18 cellular contexts compared by ENCODE assay signal in the genomic region with DNA sequence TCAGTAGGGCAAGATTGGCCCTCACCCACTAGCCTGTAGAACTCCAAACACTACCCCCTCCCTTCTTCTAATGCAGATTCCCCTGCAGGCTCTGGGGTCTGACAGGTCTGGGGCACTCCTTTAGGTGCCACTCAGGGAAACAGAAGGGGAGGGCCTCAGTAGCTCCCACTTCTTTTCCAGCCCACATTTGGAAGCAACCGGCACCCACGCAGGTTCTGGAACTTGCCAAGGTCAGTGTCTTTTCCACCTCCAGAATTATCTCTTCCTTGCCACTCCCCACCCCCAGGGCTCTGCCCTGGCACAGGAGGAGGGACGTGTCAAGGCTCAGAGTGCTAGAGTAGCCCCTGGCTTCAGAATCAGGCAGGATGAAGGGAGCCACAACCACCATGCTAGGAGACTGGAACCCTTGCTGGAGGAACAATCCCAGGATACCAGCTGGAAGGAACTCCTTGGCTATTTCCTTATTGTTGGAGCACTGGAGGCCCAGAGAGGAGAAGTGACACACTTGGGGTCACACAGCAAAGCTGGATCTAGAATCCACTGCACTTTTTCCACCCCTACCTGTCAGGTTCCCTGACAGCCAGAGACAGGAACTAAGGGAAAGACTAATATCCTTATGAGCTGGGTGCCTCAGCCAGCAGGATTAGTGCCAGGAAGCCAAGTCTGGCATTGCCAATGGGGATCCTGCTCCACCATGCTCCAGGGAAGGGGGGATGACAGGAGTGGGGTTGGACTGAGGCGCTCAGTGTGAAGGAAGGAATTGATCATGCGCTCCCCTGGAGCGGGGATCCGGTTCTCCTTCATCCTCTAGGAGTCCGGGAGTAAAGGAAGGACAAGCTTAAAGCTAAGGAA. TPM values are rescaled to one million over a fixed set of nuclear protein-coding genes. Genes with fewer than 3 reads are reported as not detected.
A peak's percentile ranks its signal among the peaks of the same experiment; 100 is the strongest.
DNase-seq lines count a peak whose midpoint lies in the region; FAIRE-seq and TF ChIP-seq lines count a peak whose summit lies in the region.
"Had no signal": no experiment of that assay in that cellular context is flagged by ENCODE, and none has a peak within 500 bp of the region (broad histone marks: within the 10 kb centered on the region; RNA-seq: fewer than 3 reads in every experiment).

No MANE protein-coding gene starts in this region.

- H3K23ac ChIP-seq in H1 (ENCODE audit: insufficient read length) (no peak overlapping the region), mesenchymal stem cell (ENCODE audit: low read length in 2 of 2) (no peak overlapping the region)

- H3K4me1 ChIP-seq in HEK293 (ENCODE audit: control insufficient read depth, insufficient read depth, low read length) (peaks cover 3% of the 10 kb centered on the region; the same call in 1 of the 2 replicates), H1 (replicated peaks in 1 of 4; ENCODE audit: control insufficient read depth in 3 of 4, insufficient read depth in 4 of 4, low read length in 3 of 4) (peaks cover 8 to 27% (median 18%) of the 10 kb centered on the region in 4 experiments), mesenchymal stem cell (ENCODE audit: control insufficient read depth, insufficient read depth, low read depth, low read length) (peaks cover 31% of the 10 kb centered on the region), subcutaneous abdominal adipose tissue (ENCODE audit: control insufficient read depth in 5 of 5, insufficient read depth in 5 of 5, low read length in 5 of 5) (peaks cover 3 to 62% (median 53%) of the 10 kb centered on the region in 5 donors)

- no peak for TF ChIP-seq EP300 in H1 (IDR thresholded peaks at IDR 0.05; ENCODE audit: borderline replicate concordance in 1 of 2, low read depth in 2 of 2, low read length in 2 of 2)

- H2BK12ac ChIP-seq in H1 (ENCODE audit: low read depth, low read length) (no peak overlapping the region), mesenchymal stem cell (ENCODE audit: low read length in 2 of 2) (no peak overlapping the region)

- H3K79me2 ChIP-seq in H1 (ENCODE audit: control insufficient read depth in 1 of 2, insufficient read depth in 2 of 2, low read length in 2 of 2) = peaks cover 0 to 2% of the 10 kb centered on the region in 2 experiments; a peak in 1 of 4 replicates

- TF ChIP-seq POLR2A in H1 (IDR thresholded peaks at IDR 0.05; ENCODE audit: control extremely low read depth in 1 of 2, low read depth in 2 of 2, low read length in 2 of 2) = no peak

- H3K27ac ChIP-seq in HEK293 (ENCODE audit: extremely low read depth, low read depth, low read length) (no peak overlapping the region), H1 (ENCODE audit: low read depth, low read length) (no peak overlapping the region), mesenchymal stem cell (ENCODE audit: low read length, poor library complexity, severe bottlenecking) (no peak overlapping the region), subcutaneous abdominal adipose tissue (ENCODE audit: low read depth, low read length) (peak overlapping the region; percentile 14)

- H3K36me3 ChIP-seq in HEK293 (ENCODE audit: control insufficient read depth in 2 of 2, insufficient read depth in 1 of 2, low read length in 2 of 2) (no peaks in the 10 kb centered on the region), H1 (ENCODE audit: control insufficient read depth in 2 of 4, insufficient read depth in 4 of 4, low read length in 3 of 4) (no peaks in the 10 kb centered on the region), mesenchymal stem cell (ENCODE audit: control insufficient read depth in 1 of 2, insufficient read depth in 2 of 2, low read depth in 1 of 2, low read length in 2 of 2) (no peaks in the 10 kb centered on the region), subcutaneous abdominal adipose tissue (ENCODE audit: control insufficient read depth in 5 of 5, insufficient read depth in 5 of 5, low read length in 5 of 5) (no peaks in the 10 kb centered on the region)
- H3K36me3 ChIP-seq: esophagus squamous epithelium had no signal

- H3K14ac ChIP-seq in H1 (ENCODE audit: insufficient read length) (no peak overlapping the region), mesenchymal stem cell (ENCODE audit: low read length in 2 of 2) (no peak overlapping the region)

- H4K8ac ChIP-seq in H1 (ENCODE audit: extremely low read depth, insufficient read depth, low read length) (peak overlapping the region; percentile 68), mesenchymal stem cell (ENCODE audit: low read length) (no peak overlapping the region)

- H2AK5ac ChIP-seq in H1 (ENCODE audit: low read depth, low read length) (no peak overlapping the region), mesenchymal stem cell (ENCODE audit: low read length, severe bottlenecking) (no peak overlapping the region)

- H2AFZ ChIP-seq in H1 (ENCODE audit: low read length) (no peak overlapping the region), mesenchymal stem cell (ENCODE audit: low read depth, low read length) (no peak overlapping the region)

- H2BK15ac ChIP-seq in H1 (ENCODE audit: low read length) = peak overlapping the region; percentile 72; the same call in 1 of the 2 replicates
- H2BK15ac ChIP-seq in mesenchymal stem cell (ENCODE audit: low read depth, poor library complexity, severe bottlenecking) = no peak overlapping the region

- POLR2A ChIA-PET in HEK293 (lab: Yijun Ruan, JAX) = no interaction called here
- POLR2A ChIA-PET in H1 (lab: Charles Lee; ENCODE audit: partially characterized antibody) = interaction anchor here (0.6 to 11.0 kb wide), 5 partner anchors 16 to 1034 kb away, joined by 3 to 107 read pairs (median 4); a partner anchor contains a TSS

- WGBS in H1 (ENCODE audit: extremely low coverage in 1 of 2, insufficient coverage in 1 of 2, insufficient read length in 1 of 2, insufficient replicate concordance in 2 of 2, low coverage in 1 of 2, low lambda C conversion rate in 2 of 2, missing lambda C conversion rate in 1 of 2), 2 experiments = 88% methylated on average over 8 of the region's 8 CpGs; no CpG with 5 or more reads in 1 of the 2 experiments
- 95% methylated on average over 8 of the region's 8 CpGs for WGBS in mesenchymal stem cell

- H3K4me3 ChIP-seq in HEK293 (ENCODE audit: low read depth, low read length) (no peak overlapping the region), H1 (ENCODE audit: extremely low read depth in 1 of 4, insufficient read depth in 2 of 4, low read depth in 3 of 4, low read length in 4 of 4) (peak overlapping the region in 2 of 4 experiments; percentile 69 to 91; a peak in 1 of 8 replicates), mesenchymal stem cell (ENCODE audit: insufficient read depth in 1 of 2, low read depth in 1 of 2, low read length in 2 of 2) (no peak overlapping the region), subcutaneous abdominal adipose tissue (ENCODE audit: low read depth in 1 of 5, low read length in 5 of 5) (no peak overlapping the region)

- H3K4me2 ChIP-seq in H1 (ENCODE audit: insufficient read depth in 1 of 2, low read depth in 2 of 2, low read length in 2 of 2) (peak overlapping the region; percentile 78 to 84; a peak in 2 of 4 replicates), mesenchymal stem cell (ENCODE audit: low read length, poor library complexity, severe bottlenecking) (no peak overlapping the region)

- DNase-seq in H1 (ENCODE audit: low read depth in 1 of 2, low spot score in 2 of 2) (no peak), mesenchymal stem cell (no peak), HuH-7 (ENCODE audit: low spot score) (no peak), GF-D8 (lab: John Stamatoyannopoulos, UW) (no peak), 8988T (no peak)
- DNase-seq: activated CD4-positive, CD25-positive, alpha-beta regulatory T cell treated with anti-CD3 and anti-CD28 coated beads, Interleukin-2, amount 50 U/mL, for 72 hours; activated naive CD4-positive, alpha-beta T cell treated with anti-CD3 and anti-CD28 coated beads for 36 hours; activated T-cell treated with anti-CD3 and anti-CD28 coated beads, Interleukin-2, amount 50 U/mL, for 4 hours; AML-193; aorta; esophagus squamous epithelium; NCI-H526 treated with DMSO at 0.1 percent for 48 hours had no signal

- H3K4ac ChIP-seq in H1 (replicated peaks; ENCODE audit: insufficient read length, low read depth, low read length) (no peak overlapping the region), mesenchymal stem cell (ENCODE audit: low read depth in 1 of 2, low read length in 2 of 2) (no peak overlapping the region)

- H3K27me3 ChIP-seq in H1 (replicated peaks in 1 of 4; ENCODE audit: control insufficient read depth in 3 of 4, extremely low read depth in 1 of 4, insufficient read depth in 3 of 4, low read length in 3 of 4) = peaks cover 6 to 40% (median 36%) of the 10 kb centered on the region in 4 experiments
- peaks cover 24 to 67% of the 10 kb centered on the region in 2 experiments for H3K27me3 ChIP-seq in mesenchymal stem cell (ENCODE audit: control insufficient read depth in 1 of 2, insufficient read depth in 1 of 2, low read length in 2 of 2)
- peaks cover 7 to 17% (median 10%) of the 10 kb centered on the region in 5 donors for H3K27me3 ChIP-seq in subcutaneous abdominal adipose tissue (ENCODE audit: control insufficient read depth in 5 of 5, insufficient read depth in 4 of 5, low read length in 5 of 5)

- no peak overlapping the region for H2BK20ac ChIP-seq in H1 (ENCODE audit: low read length)

- H4K20me1 ChIP-seq in H1 (replicated peaks in 1 of 2; ENCODE audit: control insufficient read depth in 1 of 2, insufficient read depth in 2 of 2, low read length in 2 of 2) = peaks cover 0 to 8% of the 10 kb centered on the region in 2 experiments

- no peak overlapping the region for H3K18ac ChIP-seq in H1 (ENCODE audit: extremely low read depth, low read length)
- H3K18ac ChIP-seq in mesenchymal stem cell (ENCODE audit: low read depth in 1 of 2, low read length in 2 of 2) = no peak overlapping the region

- H3K9ac ChIP-seq in H1 (replicated peaks in 1 of 4; ENCODE audit: extremely low read depth in 1 of 4, low read depth in 3 of 4, low read length in 3 of 4) (no peak overlapping the region; a peak in 1 of 7 replicates), mesenchymal stem cell (ENCODE audit: low read length) (no peak overlapping the region), subcutaneous abdominal adipose tissue (ENCODE audit: low read length in 5 of 5) (peak overlapping the region in 1 of 5 donors; percentile 41)

- H4K91ac ChIP-seq in H1 (replicated peaks; ENCODE audit: insufficient read length, low read length) (no peak overlapping the region), mesenchymal stem cell (ENCODE audit: low read length) (peak overlapping the region; percentile 11)

- CTCF ChIA-PET in HEK293 (lab: Yijun Ruan, JAX) (interaction anchor here (1.0 to 2.2 kb wide), 3 partner anchors 11 to 154 kb away, joined by 3 to 6 read pairs (median 3); no protein-coding TSS in a partner anchor), H1 (lab: Charles Lee; ENCODE audit: partially characterized antibody) (interaction anchor here (0.6 to 8.5 kb wide), 13 partner anchors 8 to 1283 kb away, joined by 3 to 132 read pairs (median 5); no protein-coding TSS in a partner anchor)

- no peak overlapping the region for H4K5ac ChIP-seq in H1 (ENCODE audit: insufficient read length, low read depth, low read length)

- H3K9me3 ChIP-seq in HEK293 (ENCODE audit: control insufficient read depth, insufficient read depth, low read depth, low read length) (no peaks in the 10 kb centered on the region), H1 (ENCODE audit: insufficient read depth in 2 of 2, low read depth in 1 of 2, low read length in 1 of 2) (no peaks in the 10 kb centered on the region), mesenchymal stem cell (ENCODE audit: control insufficient read depth, low read length) (no peaks in the 10 kb centered on the region), subcutaneous abdominal adipose tissue (ENCODE audit: control insufficient read depth in 5 of 5, low read length in 5 of 5) (no peaks in the 10 kb centered on the region)
- H3K9me3 ChIP-seq: esophagus squamous epithelium had no signal

- H3K79me1 ChIP-seq in H1 (ENCODE audit: low read depth, low read length) (peaks cover 3% of the 10 kb centered on the region; the same call in 1 of the 2 replicates), mesenchymal stem cell (replicated peaks; ENCODE audit: low read length, poor library complexity, severe bottlenecking) (no peaks in the 10 kb centered on the region)

- no peak for TF ChIP-seq RAD21 in H1 (IDR thresholded peaks at IDR 0.05 in 1 of 2, conservative IDR thresholded peaks at IDR 0.05 in 1 of 2; ENCODE audit: low read depth in 2 of 2, low read length in 2 of 2)

- H3K56ac ChIP-seq in H1 (replicated peaks; ENCODE audit: insufficient read length, low read depth, low read length) = no peak overlapping the region

- H2BK120ac ChIP-seq in H1 (replicated peaks; ENCODE audit: low read depth, low read length) (no peak overlapping the region), mesenchymal stem cell (ENCODE audit: low read depth, low read length) (no peak overlapping the region)

- no peak for FAIRE-seq in H1 (lab: Jason Lieb, UNC)

- peaks cover 18% of the 10 kb centered on the region; the same call in 1 of the 2 replicates for H3K23me2 ChIP-seq in H1 (ENCODE audit: low read depth, low read length)

- TF ChIP-seq CTCF in HEK293 (tag by site-specific recombination; IDR thresholded peaks at IDR 0.05) (no peak), H1 (IDR thresholded peaks at IDR 0.05; ENCODE audit: control extremely low read depth in 1 of 3, insufficient read depth in 1 of 3, low read depth in 1 of 3, low read length in 3 of 3) (no peak)

- H2BK5ac ChIP-seq in H1 (ENCODE audit: low read depth, low read length) (no peak overlapping the region), mesenchymal stem cell (ENCODE audit: low read depth, low read length, poor library complexity, severe bottlenecking) (no peak overlapping the region)

RNA-seq across cellular contexts. Expression of a gene that starts 1.8 kb away (rescaled TPM):
- total RNA-seq in H1 (2021; fragmentation: NEBNext Ultra II Directional; extraction: Animal tissue kit (Norgen Biotek cat#: 25700)) = 6.5 and 7.5 TPM in 2 replicates
- polyA plus RNA-seq in H1 (2011; rRNA removed) = 7.1 and 10.9 TPM in 2 replicates
- 6.7 TPM for polyA plus RNA-seq in H1 (2011; cell fraction: cytosol; rRNA removed)
- 12.7 TPM for polyA plus RNA-seq in H1 (2011; cell fraction: nucleus; rRNA removed)
- 4.7 to 5.7 TPM (median 5.2 TPM) in 4 replicates for polyA plus RNA-seq in H1 (2012, experiment 1 of 2)
- 4.7 TPM for polyA plus RNA-seq in H1 (2012, experiment 2 of 2)
- polyA plus RNA-seq in H1 (2013, experiment 1 of 2) = 2.7 TPM
- 2.2 TPM for polyA plus RNA-seq in H1 (2013, experiment 2 of 2)
- 3.0 and 6.3 TPM in 2 replicates for polyA minus RNA-seq in H1 (2011; rRNA and poly(A)+ RNA removed)
- 7.0 TPM for polyA minus RNA-seq in H1 (2011; cell fraction: cytosol; rRNA and poly(A)+ RNA removed)
- polyA minus RNA-seq in H1 (2011; cell fraction: nucleus; rRNA and poly(A)+ RNA removed) = 11.2 TPM
- 0.62 TPM for polyA plus RNA-seq in mesenchymal stem cell (2013, experiment 1 of 2)
- 0.71 TPM for polyA plus RNA-seq in mesenchymal stem cell (2013, experiment 2 of 2)

RNA-seq across cellular contexts. Expression of a gene that starts 37.6 kb away (rescaled TPM):
- 0.19 and 0.41 TPM in 2 replicates for total RNA-seq in H1 (2021; fragmentation: NEBNext Ultra II Directional; extraction: Animal tissue kit (Norgen Biotek cat#: 25700))
- 0.53 and 1.5 TPM in 2 replicates for polyA plus RNA-seq in H1 (2011; rRNA removed)
- 1.1 TPM for polyA plus RNA-seq in H1 (2011; cell fraction: cytosol; rRNA removed)
- 8.7 TPM for polyA plus RNA-seq in H1 (2011; cell fraction: nucleus; rRNA removed)
- polyA plus RNA-seq in H1 (2012, experiment 1 of 2) = 0.53 to 1.1 TPM (median 0.62 TPM) in 4 replicates
- 0.39 TPM for polyA plus RNA-seq in H1 (2012, experiment 2 of 2)
- 0.34 TPM for polyA plus RNA-seq in H1 (2013, experiment 1 of 2)
- polyA plus RNA-seq in H1 (2013, experiment 2 of 2) = 0.57 TPM
- 0.34 and 0.73 TPM in 2 replicates for polyA minus RNA-seq in H1 (2011; rRNA and poly(A)+ RNA removed)
- polyA minus RNA-seq in H1 (2011; cell fraction: cytosol; rRNA and poly(A)+ RNA removed) = not detected
- polyA minus RNA-seq in H1 (2011; cell fraction: nucleus; rRNA and poly(A)+ RNA removed) = 3.4 TPM
- 3.7 TPM for polyA plus RNA-seq in mesenchymal stem cell (2013, experiment 1 of 2)
- 3.2 TPM for polyA plus RNA-seq in mesenchymal stem cell (2013, experiment 2 of 2)
- total RNA-seq: activated naive CD4-positive, alpha-beta T cell treated with anti-CD3 and anti-CD28 coated beads for 36 hours; activated T-cell treated with anti-CD3 and anti-CD28 coated beads, Interleukin-2, amount 50 U/mL, for 4 hours; lower leg skin; M059J; osteocyte; temporal lobe had no signal
- polyA plus RNA-seq: aorta had no signal

RNA-seq across cellular contexts. Expression of a gene that starts 57.0 kb away (rescaled TPM):
- total RNA-seq in H1 (2021; fragmentation: NEBNext Ultra II Directional; extraction: Animal tissue kit (Norgen Biotek cat#: 25700)) = 0.09 TPM in 1 of 2 replicates, not detected in the other
- polyA plus RNA-seq in H1 (2011; rRNA removed) = 0.35 and 0.50 TPM in 2 replicates
- 0.54 TPM for polyA plus RNA-seq in H1 (2011; cell fraction: cytosol; rRNA removed)
- 1.2 TPM for polyA plus RNA-seq in H1 (2011; cell fraction: nucleus; rRNA removed)
- 0.59 to 0.90 TPM (median 0.84 TPM) in 4 replicates for polyA plus RNA-seq in H1 (2012, experiment 1 of 2)
- polyA plus RNA-seq in H1 (2012, experiment 2 of 2) = 0.10 TPM
- 0.39 TPM for polyA plus RNA-seq in H1 (2013, experiment 1 of 2)
- 0.24 TPM for polyA plus RNA-seq in H1 (2013, experiment 2 of 2)
- polyA minus RNA-seq in H1 (2011; rRNA and poly(A)+ RNA removed) = 0.39 and 0.82 TPM in 2 replicates
- not detected for polyA minus RNA-seq in H1 (2011; cell fraction: cytosol; rRNA and poly(A)+ RNA removed)
- 1.4 TPM for polyA minus RNA-seq in H1 (2011; cell fraction: nucleus; rRNA and poly(A)+ RNA removed)
- 158 TPM for polyA plus RNA-seq in mesenchymal stem cell (2013, experiment 1 of 2)
- polyA plus RNA-seq in mesenchymal stem cell (2013, experiment 2 of 2) = 162 TPM
- total RNA-seq: activated naive CD4-positive, alpha-beta T cell treated with anti-CD3 and anti-CD28 coated beads for 36 hours; osteocyte had no signal
